12 cellular contexts compared by ENCODE assay signal in genomic region chr4:118277243-118277642, GRCh38.
DNase-seq lines count a peak whose midpoint lies in the region; ATAC-seq and TF ChIP-seq lines count a peak whose summit lies in the region.
"Had no signal": no experiment of that assay in that cellular context is flagged by ENCODE, and none has a peak within 500 bp of the region (broad histone marks: within the 10 kb centered on the region; RNA-seq: fewer than 3 reads in every experiment).

No MANE protein-coding gene starts in this region.

- H3K4me1 Mint-ChIP-seq in activated naive CD4-positive, alpha-beta T cell treated with anti-CD3 and anti-CD28 coated beads, Interleukin-2, amount 10 ng/mL, durations not matched to agents 7 days and 5 days, result peaks cover 43% of the 10 kb centered on the region

- no peaks in the 10 kb centered on the region for H3K27me3 Mint-ChIP-seq in activated naive CD4-positive, alpha-beta T cell treated with anti-CD3 and anti-CD28 coated beads, Interleukin-2, amount 10 ng/mL, durations not matched to agents 7 days and 5 days
- H3K27me3 Mint-ChIP-seq: dendritic cell treated with granulocyte-macrophage colony-stimulating factor and Interleukin-4, amounts not matched to agents 40 ng/mL and 50 ng/mL, for 4 days had no signal

- H3K9me3 Mint-ChIP-seq in activated naive CD4-positive, alpha-beta T cell treated with anti-CD3 and anti-CD28 coated beads, Interleukin-2, amount 10 ng/mL, durations not matched to agents 7 days and 5 days, result peaks cover 2% of the 10 kb centered on the region
- no peaks in the 10 kb centered on the region for H3K9me3 Mint-ChIP-seq in activated naive CD4-positive, alpha-beta T cell treated with anti-CD3 and anti-CD28 coated beads, Interleukin-2, amount 50 U/mL, for 72 hours

- no peaks in the 10 kb centered on the region for H3K9me2 ChIP-seq in SU-DHL-6 (replicated peaks; ENCODE audit: insufficient read depth, low read length)

- no peak for DNase-seq in activated naive CD4-positive, alpha-beta T cell treated with anti-CD3 and anti-CD28 coated beads, Interleukin-2, amount 10 ng/mL, durations not matched to agents 7 days and 5 days
- DNase-seq in activated naive CD4-positive, alpha-beta T cell treated with anti-CD3 and anti-CD28 coated beads, Interleukin-2, amount 50 U/mL, for 72 hours (ENCODE audit: low spot score in 2 of 2), result no peak
- DNase-seq in left lobe of liver (ENCODE audit: low spot score), result no peak
- no peak for DNase-seq in transverse colon
- DNase-seq: SHP77 treated with DMSO at 0.1 percent for 48 hours had no signal

- TF ChIP-seq POLR2A in transverse colon (IDR thresholded peaks at IDR 0.05), result no peak

- H3K27me3 ChIP-seq in SU-DHL-6 (ENCODE audit: low read length) (no peaks in the 10 kb centered on the region), transverse colon (no peaks in the 10 kb centered on the region)
- H3K27me3 ChIP-seq: BLaER1 had no signal

- H3K36me3 Mint-ChIP-seq in activated naive CD4-positive, alpha-beta T cell treated with anti-CD3 and anti-CD28 coated beads, Interleukin-2, amount 10 ng/mL, durations not matched to agents 7 days and 5 days, result peaks cover 31% of the 10 kb centered on the region
- H3K36me3 Mint-ChIP-seq in activated naive CD4-positive, alpha-beta T cell treated with anti-CD3 and anti-CD28 coated beads, Interleukin-2, amount 50 U/mL, for 72 hours, result peaks cover 34 to 36% of the 10 kb centered on the region in 2 donors

- H3K4me3 ChIP-seq in SU-DHL-6 (ENCODE audit: insufficient read depth, low read length, poor library complexity, severe bottlenecking), result peak overlapping the region; percentile 53
- peak overlapping the region in 1 of 4 donors; percentile 57 for H3K4me3 ChIP-seq in transverse colon

- H3K9ac ChIP-seq in SU-DHL-6 (ENCODE audit: low read length), result peak overlapping the region; percentile 97; the same call in 1 of the 2 replicates

- H3F3A ChIP-seq in SU-DHL-6 (ENCODE audit: insufficient read depth), result peaks cover 34% of the 10 kb centered on the region

- H3K27ac Mint-ChIP-seq in activated naive CD4-positive, alpha-beta T cell treated with anti-CD3 and anti-CD28 coated beads, Interleukin-2, amount 10 ng/mL, durations not matched to agents 7 days and 5 days, result peak overlapping the region; percentile 35
- peak overlapping the region in 1 of 2 donors; percentile 99 for H3K27ac Mint-ChIP-seq in activated naive CD4-positive, alpha-beta T cell treated with anti-CD3 and anti-CD28 coated beads, Interleukin-2, amount 50 U/mL, for 72 hours

- H4K20me1 ChIP-seq in SU-DHL-6 (ENCODE audit: low read depth, low read length), result no peaks in the 10 kb centered on the region

- H3K27ac ChIP-seq in SU-DHL-6 (ENCODE audit: low read depth, low read length), result no peak overlapping the region
- peak overlapping the region; percentile 88 to 96 (median 94) for H3K27ac ChIP-seq in transverse colon

- ATAC-seq in activated naive CD4-positive, alpha-beta T cell treated with anti-CD3 and anti-CD28 coated beads, Interleukin-2, amount 50 U/mL, for 72 hours, result no peak
- ATAC-seq in left lobe of liver, result peak; percentile 21
- no peak for ATAC-seq in GM19452 (IDR thresholded peaks at IDR 0.05; ENCODE audit: unreplicated experiment)
- no peak for ATAC-seq in HG03097 (IDR thresholded peaks at IDR 0.05; ENCODE audit: low FRiP score, unreplicated experiment)
- no peak for ATAC-seq in HG03432 (IDR thresholded peaks at IDR 0.05; ENCODE audit: unreplicated experiment)

- peaks cover 12 to 37% (median 27%) of the 10 kb centered on the region in 4 donors for H3K4me1 ChIP-seq in transverse colon

- no peak for TF ChIP-seq CTCF in SU-DHL-6 (IDR thresholded peaks at IDR 0.05; ENCODE audit: insufficient read depth, low read length, poor library complexity, severe bottlenecking)
- TF ChIP-seq CTCF in transverse colon (IDR thresholded peaks at IDR 0.05), result no peak

- peaks cover 12% of the 10 kb centered on the region for H3K79me2 ChIP-seq in SU-DHL-6 (ENCODE audit: insufficient read depth, low read length)

- H3K4me3 Mint-ChIP-seq in activated naive CD4-positive, alpha-beta T cell treated with anti-CD3 and anti-CD28 coated beads, Interleukin-2, amount 10 ng/mL, durations not matched to agents 7 days and 5 days, result peak overlapping the region; percentile 86

- H3K4me2 ChIP-seq in SU-DHL-6 (ENCODE audit: low read depth, low read length, poor library complexity, severe bottlenecking), result peak overlapping the region; percentile 83

- H3K9me3 ChIP-seq in SU-DHL-6 (ENCODE audit: insufficient read depth, low read length), result no peaks in the 10 kb centered on the region
- H3K9me3 ChIP-seq in transverse colon, result no peaks in the 10 kb centered on the region
- H3K9me3 ChIP-seq: BLaER1, thoracic aorta had no signal

- CTCF ChIA-PET in activated naive CD4-positive, alpha-beta T cell treated with anti-CD3 and anti-CD28 coated beads, Interleukin-2, amount 10 ng/mL, durations not matched to agents 7 days and 5 days (lab: Charles Lee), result no interaction called here

- no peak for TF ChIP-seq EP300 in transverse colon (IDR thresholded peaks at IDR 0.05; ENCODE audit: low read depth)

- H2AFZ ChIP-seq in SU-DHL-6 (ENCODE audit: low read depth, low read length, severe bottlenecking), result no peak overlapping the region

- in situ Hi-C loops in transverse colon (cut with MboI; ENCODE audit: low pct_ligation_motif_present in 1 of 4, low pct_unique_long_range_greater_than_20kb in 1 of 4, low sequenced_read_pairs in 3 of 4), result no loop called here

- intact Hi-C loops in transverse colon (cut with DNase I; ENCODE audit: low total_unique reads), result no loop called here

- 56 to 76% methylated on average over 4 of the region's 4 CpGs for WGBS in transverse colon (ENCODE audit: low coverage in 1 of 2), 2 donors

- H3K36me3 ChIP-seq in SU-DHL-6 (ENCODE audit: low read length), result peaks cover 19% of the 10 kb centered on the region
- H3K36me3 ChIP-seq in transverse colon, result no peaks in the 10 kb centered on the region
- H3K36me3 ChIP-seq: thoracic aorta had no signal
